Comparison of ENCODE assay signal across 8 cellular contexts in genomic region chr1:120723715-120724402, GRCh38. TPM values are rescaled to one million over a fixed set of nuclear protein-coding genes. Genes with fewer than 3 reads are reported as not detected.
DNase-seq lines count a peak whose midpoint lies in the region; ATAC-seq and TF ChIP-seq lines count a peak whose summit lies in the region.
"Not testable (repeated sequence)": the region's sequence is repeated elsewhere in the genome, so short reads cannot be mapped to it uniquely, and the experiment has no call there.

NBPF26 (plus strand) TSS chr1:120723945.

- WGBS in aorta, 2 donors = 0% methylated on average over 15 to 70 of the region's 74 CpGs

- H3K36me3 Mint-ChIP-seq in activated naive CD8-positive, alpha-beta T cell treated with anti-CD3 and anti-CD28 coated beads, Interleukin-2, amount 10 ng/mL, durations not matched to agents 7 days and 5 days = not testable (repeated sequence)

- peak within 1 kb of the TSS; percentile 51 for H3K27ac Mint-ChIP-seq in activated naive CD8-positive, alpha-beta T cell treated with anti-CD3 and anti-CD28 coated beads, Interleukin-2, amount 10 ng/mL, durations not matched to agents 7 days and 5 days

- H3K9ac ChIP-seq in mucosa of stomach (ENCODE audit: low read length) = peak within 1 kb of the TSS; percentile 53

- H3K27ac ChIP-seq in aorta (ENCODE audit: low read depth in 1 of 2, low read length in 2 of 2) = peak within 1 kb of the TSS; percentile 76 to 94

- peak; percentile 92 for ATAC-seq in activated naive CD8-positive, alpha-beta T cell treated with anti-CD3 and anti-CD28 coated beads, Interleukin-2, amount 10 ng/mL, durations not matched to agents 7 days and 5 days (ENCODE audit: low read depth)
- ATAC-seq in aorta (ENCODE audit: low FRiP score) = peak; percentile 93

- H3K4me1 Mint-ChIP-seq in activated naive CD8-positive, alpha-beta T cell treated with anti-CD3 and anti-CD28 coated beads, Interleukin-2, amount 10 ng/mL, durations not matched to agents 7 days and 5 days = not testable (repeated sequence)

- peak within 1 kb of the TSS; percentile 67 for H3K4me3 Mint-ChIP-seq in activated naive CD8-positive, alpha-beta T cell treated with anti-CD3 and anti-CD28 coated beads, Interleukin-2, amount 10 ng/mL, durations not matched to agents 7 days and 5 days

- DNase-seq in NCI-H2196 (lab: John Stamatoyannopoulos, UW; ENCODE audit: unreplicated experiment) (peak; percentile 0), fibroblast of villous mesenchyme (ENCODE audit: low read depth) (peak; percentile 85), aorta (peak; percentile 92 to 94)
- peak; percentile 30 for DNase-seq in activated CD4-positive, CD25-positive, alpha-beta regulatory T cell treated with anti-CD3 and anti-CD28 coated beads, Interleukin-2, amount 50 U/mL, for 16 hours (ENCODE audit: low read depth, low spot score)
- peak; percentile 80 for DNase-seq in activated naive CD8-positive, alpha-beta T cell treated with anti-CD3 and anti-CD28 coated beads, Interleukin-2, amount 10 ng/mL, durations not matched to agents 7 days and 5 days
- DNase-seq in stimulated activated CD4-positive, alpha-beta T cell treated with anti-CD3 and anti-CD28 coated beads, Interleukin-2, amount 100 ng/mL, for 24 hours = peak; percentile 66 to 79

- not testable (repeated sequence) for H3K36me3 ChIP-seq in mucosa of stomach (ENCODE audit: control insufficient read depth, insufficient read depth, low read length); aorta (ENCODE audit: control insufficient read depth in 1 of 2, insufficient read depth in 2 of 2, low read length in 1 of 2)

- intact Hi-C loops in aorta (cut with DNase I) = not testable (repeated sequence)

- H3K27me3 ChIP-seq in mucosa of stomach (ENCODE audit: control insufficient read depth, insufficient read depth, low read length); aorta (ENCODE audit: control insufficient read depth in 1 of 2, insufficient read depth in 2 of 2, low read length in 1 of 2): not testable (repeated sequence)

- not testable (repeated sequence) for TF ChIP-seq CTCF in GM12875 (IDR thresholded peaks at IDR 0.05; ENCODE audit: borderline replicate concordance, insufficient read depth, low read depth, low read length); fibroblast of villous mesenchyme (IDR thresholded peaks at IDR 0.05; ENCODE audit: insufficient read depth, low read depth, low read length)

- not testable (repeated sequence) for H3K9me3 Mint-ChIP-seq in activated naive CD8-positive, alpha-beta T cell treated with anti-CD3 and anti-CD28 coated beads, Interleukin-2, amount 10 ng/mL, durations not matched to agents 7 days and 5 days

- H3K4me1 ChIP-seq in mucosa of stomach (ENCODE audit: control insufficient read depth, insufficient read depth, low read length); aorta (ENCODE audit: control insufficient read depth in 1 of 2, insufficient read depth in 2 of 2, low read length in 2 of 2): not testable (repeated sequence)

- H3K4me3 ChIP-seq in GM12875 (ENCODE audit: low read depth, low read length) = peak within 1 kb of the TSS; percentile 70
- peak within 1 kb of the TSS; percentile 72 for H3K4me3 ChIP-seq in fibroblast of villous mesenchyme (ENCODE audit: low read depth, low read length)
- not testable (repeated sequence) for H3K4me3 ChIP-seq in mucosa of stomach (ENCODE audit: low read length)
- peak within 1 kb of the TSS; percentile 90 to 96 for H3K4me3 ChIP-seq in aorta (ENCODE audit: low read length in 2 of 2)

- POLR2A ChIA-PET in activated naive CD8-positive, alpha-beta T cell treated with anti-CD3 and anti-CD28 coated beads, Interleukin-2, amount 10 ng/mL, durations not matched to agents 7 days and 5 days (lab: Charles Lee) = not testable (repeated sequence)

- H3K9me3 ChIP-seq in mucosa of stomach (ENCODE audit: control insufficient read depth, low read length); aorta (ENCODE audit: control insufficient read depth, low read length): not testable (repeated sequence)

- not testable (repeated sequence) for H3K27me3 Mint-ChIP-seq in activated naive CD8-positive, alpha-beta T cell treated with anti-CD3 and anti-CD28 coated beads, Interleukin-2, amount 10 ng/mL, durations not matched to agents 7 days and 5 days

RNA-seq across cellular contexts. Expression of gene NBPF26, which starts in this region (rescaled TPM):
- total RNA-seq in activated naive CD8-positive, alpha-beta T cell treated with anti-CD3 and anti-CD28 coated beads, Interleukin-2, amount 10 ng/mL, durations not matched to agents 7 days and 5 days = 10 to 100 TPM; 37.9 to 38.9 TPM
- total RNA-seq in fibroblast of villous mesenchyme (11.9 and 32.8 TPM in 2 replicates), aorta (10 to 100 TPM; 44.1 to 51.3 TPM)
- 10 to 100 TPM; 10.0 to 12.1 TPM for polyA plus RNA-seq in aorta

Comparison
In these comparisons a context has a peak if more than half of its experiments do, and no peak if none do; other contexts are left out.
1. DNase-seq: peak in every context shown above with its lines; median percentile 93 in aorta; 85 in fibroblast of villous mesenchyme; 80 in activated naive CD8-positive, alpha-beta T cell treated with anti-CD3 and anti-CD28 coated beads, Interleukin-2, amount 10 ng/mL, durations not matched to agents 7 days and 5 days; 72 in stimulated activated CD4-positive, alpha-beta T cell treated with anti-CD3 and anti-CD28 coated beads, Interleukin-2, amount 100 ng/mL, for 24 hours; 30 in activated CD4-positive, CD25-positive, alpha-beta regulatory T cell treated with anti-CD3 and anti-CD28 coated beads, Interleukin-2, amount 50 U/mL, for 16 hours; 0 in NCI-H2196.